ENCODE assay signal across 27 cellular contexts in genomic region chr19:33845498-33845897, GRCh38.
"Had no signal": no experiment of that assay in that cellular context is flagged by ENCODE, and none has a peak within 500 bp of the region (broad histone marks: within the 10 kb centered on the region; RNA-seq: fewer than 3 reads in every experiment).

No MANE protein-coding gene starts in this region.

- H3K4me3 ChIP-seq: colonic mucosa, coronary artery, dorsolateral prefrontal cortex, esophagus muscularis mucosa, esophagus squamous epithelium, gastrocnemius medialis, gastroesophageal sphincter, heart left ventricle, heart right ventricle had no signal

- H3K27me3 ChIP-seq: colonic mucosa, foreskin keratinocyte, gastrocnemius medialis had no signal

- DNase-seq: colonic mucosa; cortex of kidney; dermis blood vessel endothelial cell; dorsolateral prefrontal cortex; effector CD4-positive, alpha-beta T cell; effector CD8-positive, alpha-beta T cell; effector memory CD4-positive, alpha-beta T cell; effector memory CD8-positive, alpha-beta T cell; endodermal cell; erythroblast; esophagus squamous epithelium; foreskin fibroblast; foreskin keratinocyte; foreskin melanocyte; gastrocnemius medialis; glutamatergic neuron; heart left ventricle; heart right ventricle had no signal

- H3K27ac ChIP-seq: colonic mucosa, coronary artery, dorsolateral prefrontal cortex, epithelial cell of prostate, esophagus muscularis mucosa, esophagus squamous epithelium, foreskin keratinocyte, gastrocnemius medialis, gastroesophageal sphincter, heart left ventricle, heart right ventricle had no signal

- FAIRE-seq: colon, endometrium, endothelial cell of umbilical vein, frontal cortex had no signal

- H3K36me3 ChIP-seq: colonic mucosa, esophagus muscularis mucosa, esophagus squamous epithelium, gastrocnemius medialis, gastroesophageal sphincter, heart left ventricle, heart right ventricle had no signal

- ATAC-seq: effector memory CD8-positive, alpha-beta T cell; esophagus mucosa; foreskin keratinocyte; gastrocnemius medialis; gastroesophageal sphincter; heart left ventricle; heart right ventricle had no signal

- H3K9me3 ChIP-seq: colonic mucosa, esophagus muscularis mucosa, esophagus squamous epithelium, gastrocnemius medialis had no signal

- H3K4me1 ChIP-seq: colonic mucosa, esophagus muscularis mucosa, esophagus squamous epithelium, foreskin keratinocyte, gastrocnemius medialis, gastroesophageal sphincter, heart left ventricle, heart right ventricle had no signal
